ENCODE assay signal across 12 cellular contexts in the genomic region with DNA sequence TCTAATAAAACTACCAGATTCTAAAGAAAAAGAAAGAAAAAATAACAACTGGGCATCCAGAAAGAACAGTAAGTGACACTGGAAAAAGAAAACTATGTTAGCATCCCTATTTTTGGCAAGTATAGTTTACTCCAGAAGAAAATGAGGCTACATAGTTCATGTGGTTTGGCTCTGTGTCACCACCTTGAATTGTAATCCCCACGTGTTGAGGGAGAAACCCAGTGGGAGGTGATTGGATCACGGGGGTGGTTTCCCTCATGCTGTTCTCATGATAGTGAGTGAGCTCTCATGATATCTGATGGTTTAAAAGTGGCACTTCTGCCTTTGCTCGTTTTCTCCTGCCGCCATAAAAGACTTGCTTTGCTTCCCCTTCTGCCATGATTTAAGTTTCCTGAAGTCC.
DNase-seq lines count a peak whose midpoint lies in the region; ATAC-seq and TF ChIP-seq lines count a peak whose summit lies in the region.
"Had no signal": no experiment of that assay in that cellular context is flagged by ENCODE, and none has a peak within 500 bp of the region (broad histone marks: within the 10 kb centered on the region; RNA-seq: fewer than 3 reads in every experiment).

No MANE protein-coding gene starts in this region.

- DNase-seq in Right ventricle myocardium superior (no peak), Right ventricle myocardium inferior (ENCODE audit: missing footprints) (no peak), HUDEP-2 (lab: John Stamatoyannopoulos, UW; ENCODE audit: unreplicated experiment in 76 of 76) (peak in 72 of 76 experiments; percentile 25 to 95 (median 76)), epithelial cell of prostate (ENCODE audit: low read depth, low spot score) (peak; percentile 14), thoracic aorta (ENCODE audit: low spot score) (no peak), iPS-NIHi7 (ENCODE audit: extremely low spot score) (no peak), dermis blood vessel endothelial cell (no peak)
- DNase-seq: CD8-positive, alpha-beta memory T cell; hypothalamus; KBM-7; pancreas had no signal

- H3K4me3 ChIP-seq in thoracic aorta, result peak overlapping the region; percentile 35
- H3K4me3 ChIP-seq: pancreas had no signal

- peaks cover 48 to 71% of the 10 kb centered on the region in 2 donors for H3K4me1 ChIP-seq in thoracic aorta (ENCODE audit: control insufficient read depth in 1 of 2, low read depth in 2 of 2)
- H3K4me1 ChIP-seq: pancreas had no signal

- intact Hi-C loops in Right ventricle myocardium superior (cut with DNase I), result no loop called here
- intact Hi-C loops in Right ventricle myocardium inferior (cut with DNase I), result loop anchor here (10.0 kb wide), 1 partner anchor 165 kb away; no protein-coding TSS in a partner anchor

- H3K9me3 ChIP-seq in thoracic aorta, result no peaks in the 10 kb centered on the region
- H3K9me3 ChIP-seq: pancreas had no signal

- H3K27ac ChIP-seq in epithelial cell of prostate (no peak overlapping the region), thoracic aorta (peak overlapping the region; percentile 44 to 50)
- H3K27ac ChIP-seq: pancreas had no signal

- no peak for TF ChIP-seq CTCF in thoracic aorta (IDR thresholded peaks at IDR 0.05)

- H3K27me3 ChIP-seq in thoracic aorta (replicated peaks; ENCODE audit: insufficient read depth), result no peaks in the 10 kb centered on the region

- ATAC-seq in Right ventricle myocardium superior (ENCODE audit: poor library complexity) (peak; percentile 36), Right ventricle myocardium inferior (no peak), thoracic aorta (ENCODE audit: insufficient number of reproducible peaks, low FRiP score, low read depth) (peak; percentile 54), GM21825 (IDR thresholded peaks at IDR 0.05; ENCODE audit: unreplicated experiment) (no peak)

- no peaks in the 10 kb centered on the region for H3K36me3 ChIP-seq in thoracic aorta
- H3K36me3 ChIP-seq: pancreas had no signal

Comparison
In these comparisons a context has a peak if more than half of its experiments do, and no peak if none do; other contexts are left out.
1. ATAC-seq: peak in Right ventricle myocardium superior (single experiment) and thoracic aorta (single experiment); none in Right ventricle myocardium inferior (single experiment) and GM21825 (single experiment).
2. DNase-seq: peak in HUDEP-2 (72 of 76) and epithelial cell of prostate (single experiment); none in Right ventricle myocardium superior (single experiment), Right ventricle myocardium inferior (single experiment), thoracic aorta (single experiment), iPS-NIHi7 (single experiment) and dermis blood vessel endothelial cell (single experiment).